10 cellular contexts compared by ENCODE assay signal in genomic region chr16:20911361-20911760, GRCh38. TPM values are rescaled to one million over a fixed set of nuclear protein-coding genes. Genes with fewer than 3 reads are reported as not detected.
DNase-seq lines count a peak whose midpoint lies in the region; ATAC-seq, FAIRE-seq and TF ChIP-seq lines count a peak whose summit lies in the region.
"Had no signal": no experiment of that assay in that cellular context is flagged by ENCODE, and none has a peak within 500 bp of the region (broad histone marks: within the 10 kb centered on the region; RNA-seq: fewer than 3 reads in every experiment).

No MANE protein-coding gene starts in this region.

- peaks cover 43% of the 10 kb centered on the region for H3K4me1 Mint-ChIP-seq in activated naive CD8-positive, alpha-beta T cell treated with anti-CD3 and anti-CD28 coated beads for 36 hours

- H3K27ac ChIP-seq in heart right ventricle (peak overlapping the region; percentile 20 to 88 (median 67)), keratinocyte (ENCODE audit: control insufficient read depth, insufficient read depth, low read length) (peak overlapping the region; percentile 99), urinary bladder (ENCODE audit: low read depth) (peak overlapping the region; percentile 16)

- no peaks in the 10 kb centered on the region for H3K9me3 Mint-ChIP-seq in activated naive CD8-positive, alpha-beta T cell treated with anti-CD3 and anti-CD28 coated beads for 36 hours

- H3K4me1 ChIP-seq in heart right ventricle (peaks cover 8 to 90% (median 36%) of the 10 kb centered on the region in 9 donors), keratinocyte (ENCODE audit: control insufficient read depth, extremely low read depth, insufficient read depth, low read length) (peaks cover 46% of the 10 kb centered on the region), urinary bladder (ENCODE audit: insufficient read depth) (peaks cover 1% of the 10 kb centered on the region)

- no peaks in the 10 kb centered on the region for H3K27me3 Mint-ChIP-seq in activated naive CD8-positive, alpha-beta T cell treated with anti-CD3 and anti-CD28 coated beads for 36 hours

- H3K36me3 ChIP-seq in heart right ventricle, result peaks cover 0 to 4% (median 0%) of the 10 kb centered on the region in 9 donors
- H3K36me3 ChIP-seq in keratinocyte (ENCODE audit: control insufficient read depth in 2 of 2, extremely low read depth in 1 of 2, insufficient read depth in 2 of 2, low read length in 2 of 2), result peaks cover 0 to 1% of the 10 kb centered on the region in 2 experiments
- H3K36me3 ChIP-seq in urinary bladder (ENCODE audit: insufficient read depth), result no peaks in the 10 kb centered on the region

- no peaks in the 10 kb centered on the region for H3K9me1 ChIP-seq in keratinocyte (ENCODE audit: control insufficient read depth, extremely low read depth, insufficient read depth, low read length)

- peak; percentile 56 for FAIRE-seq in keratinocyte (lab: Jason Lieb, UNC)
- FAIRE-seq: endometrium had no signal

- no peaks in the 10 kb centered on the region for H3K9me3 ChIP-seq in heart right ventricle
- no peaks in the 10 kb centered on the region for H3K9me3 ChIP-seq in keratinocyte (ENCODE audit: control insufficient read depth, low read depth, low read length)

- intact Hi-C loops in heart right ventricle (cut with DNase I), result loop anchor here in 2 of 10 donors (10.0 kb wide), 2 partner anchors 63 to 163 kb away; no protein-coding TSS in a partner anchor
- intact Hi-C loops in Right ventricle myocardium superior (cut with DNase I), result no loop called here

- H3K4me3 ChIP-seq in heart right ventricle, result no peak overlapping the region
- H3K4me3 ChIP-seq in keratinocyte (ENCODE audit: control insufficient read depth in 2 of 3, extremely low read depth in 1 of 3, insufficient read depth in 2 of 3, low read depth in 1 of 3, low read length in 3 of 3), result peak overlapping the region in 2 of 3 experiments; percentile 9 to 34
- H3K4me3 ChIP-seq in urinary bladder (ENCODE audit: low read depth, low read length), result no peak overlapping the region

- dilution Hi-C loops in keratinocyte (cut with MboI; ENCODE audit: extremely low pct_ligation_motif_present, low sequenced_read_pairs), result no loop called here

- DNase-seq in heart right ventricle (no peak), Right ventricle myocardium superior (no peak), keratinocyte (ENCODE audit: low read depth, low spot score) (no peak)
- peak; percentile 10 for DNase-seq in activated naive CD8-positive, alpha-beta T cell treated with anti-CD3 and anti-CD28 coated beads for 36 hours
- DNase-seq in stimulated activated naive CD4-positive, alpha-beta T cell (lab: John Stamatoyannopoulos, UW), result no peak
- DNase-seq: SHP77 treated with DMSO at 0.1 percent for 48 hours had no signal

- peak overlapping the region; percentile 77 for H3K4me2 ChIP-seq in keratinocyte (ENCODE audit: control insufficient read depth, extremely low read depth, insufficient read depth, low read depth, low read length)

- H3K36me3 Mint-ChIP-seq in activated naive CD8-positive, alpha-beta T cell treated with anti-CD3 and anti-CD28 coated beads for 36 hours, result peaks cover 17% of the 10 kb centered on the region

- no peaks in the 10 kb centered on the region for H3K79me2 ChIP-seq in keratinocyte (ENCODE audit: control insufficient read depth, insufficient read depth, low read length)

- H3K9ac ChIP-seq in keratinocyte (ENCODE audit: control insufficient read depth, extremely low read depth, insufficient read depth, low read length), result peak overlapping the region; percentile 77

- ATAC-seq in heart right ventricle, result no peak
- no peak for ATAC-seq in Right ventricle myocardium superior (ENCODE audit: poor library complexity)
- no peak for ATAC-seq in HG03097 (IDR thresholded peaks at IDR 0.05; ENCODE audit: low FRiP score, unreplicated experiment)
- no peak for ATAC-seq in GM21723 (IDR thresholded peaks at IDR 0.05; ENCODE audit: unreplicated experiment)

- H3K27ac Mint-ChIP-seq in activated naive CD8-positive, alpha-beta T cell treated with anti-CD3 and anti-CD28 coated beads for 36 hours, result peak overlapping the region; percentile 89

- H3K27me3 ChIP-seq in heart right ventricle (no peaks in the 10 kb centered on the region), keratinocyte (ENCODE audit: control insufficient read depth, extremely low read depth, insufficient read depth, low read length) (no peaks in the 10 kb centered on the region)

- H2AFZ ChIP-seq in keratinocyte (ENCODE audit: control insufficient read depth, low read length), result no peak overlapping the region

- H3K4me3 Mint-ChIP-seq in activated naive CD8-positive, alpha-beta T cell treated with anti-CD3 and anti-CD28 coated beads for 36 hours, result peak overlapping the region; percentile 49

- 61 to 69% methylated on average over 1 of the region's 1 CpG for WGBS in heart right ventricle, 2 donors
- 61% methylated on average over 1 of the region's 1 CpG for WGBS in urinary bladder

- no peaks in the 10 kb centered on the region for H4K20me1 ChIP-seq in keratinocyte (ENCODE audit: control insufficient read depth, extremely low read depth, insufficient read depth, low read length)

- TF ChIP-seq CTCF in heart right ventricle (IDR thresholded peaks at IDR 0.05) (no peak), keratinocyte (optimal IDR thresholded peaks at IDR 0.05 in 1 of 3, IDR thresholded peaks at IDR 0.05 in 1 of 3, conservative IDR thresholded peaks at IDR 0.05 in 1 of 3; ENCODE audit: extremely low read depth in 1 of 3, insufficient read depth in 2 of 3, low read length in 3 of 3) (no peak)

RNA-seq across cellular contexts. Expression of gene LYRM1, which starts 10.8 kb away (rescaled TPM):
- total RNA-seq in heart right ventricle, result 10 to 100 TPM; 37.4 to 69.1 (median 48.9) TPM
- 10 to 100 TPM; 59.9 to 69.4 TPM for polyA plus RNA-seq in heart right ventricle
- total RNA-seq in Right ventricle myocardium superior, result 49.8 TPM
- 10 to 100 TPM; 22.8 to 25.0 TPM for total RNA-seq in activated naive CD8-positive, alpha-beta T cell treated with anti-CD3 and anti-CD28 coated beads for 36 hours
- polyA plus RNA-seq in keratinocyte, result 13.1 to 27.1 TPM (median 21.7 TPM) in 3 replicates
- polyA plus RNA-seq in keratinocyte (2011; ENCODE audit: low read depth), result 13.0 TPM
- polyA plus RNA-seq in keratinocyte (2011; cell fraction: cytosol; rRNA removed), result 19.7 and 28.4 TPM in 2 replicates
- polyA plus RNA-seq in keratinocyte (2011; cell fraction: nucleus; rRNA removed), result 6.4 and 10.7 TPM in 2 replicates
- 22.6 and 25.4 TPM in 2 replicates for polyA plus RNA-seq in keratinocyte (2012; ENCODE audit: low replicate concordance)
- 2.3 to 12.0 TPM (median 5.1 TPM) in 3 replicates for polyA minus RNA-seq in keratinocyte
- polyA minus RNA-seq in keratinocyte (2011; cell fraction: cytosol; rRNA and poly(A)+ RNA removed), result 16.9 TPM
- 0.85 and 1.8 TPM in 2 replicates for polyA minus RNA-seq in keratinocyte (2011; cell fraction: nucleus; rRNA and poly(A)+ RNA removed)
- total RNA-seq in urinary bladder, result 54.6 TPM
- 59.8 TPM for polyA plus RNA-seq in urinary bladder

RNA-seq across cellular contexts. Expression of gene DCUN1D3, which starts 11.2 kb away (rescaled TPM):
- total RNA-seq in heart right ventricle (10 to 100 TPM in 6 of 10 donors, 1 to 10 TPM in 4; 7.8 to 32.6 (median 11.2) TPM), Right ventricle myocardium superior (14.6 TPM), urinary bladder (13.0 TPM)
- polyA plus RNA-seq in heart right ventricle (1 to 10 TPM; 3.4 to 4.2 TPM), keratinocyte (8.0 to 10.0 TPM (median 9.4 TPM) in 3 replicates), urinary bladder (6.8 TPM)
- 1 to 10 TPM; 7.7 to 8.2 TPM for total RNA-seq in activated naive CD8-positive, alpha-beta T cell treated with anti-CD3 and anti-CD28 coated beads for 36 hours
- polyA plus RNA-seq in keratinocyte (2011; ENCODE audit: low read depth), result 14.8 TPM
- polyA plus RNA-seq in keratinocyte (2011; cell fraction: cytosol; rRNA removed), result 7.1 and 9.8 TPM in 2 replicates
- 12.2 and 15.4 TPM in 2 replicates for polyA plus RNA-seq in keratinocyte (2011; cell fraction: nucleus; rRNA removed)
- polyA plus RNA-seq in keratinocyte (2012; ENCODE audit: low replicate concordance), result 11.5 and 28.0 TPM in 2 replicates
- polyA minus RNA-seq in keratinocyte, result 18.5 to 29.4 TPM (median 27.1 TPM) in 3 replicates
- polyA minus RNA-seq in keratinocyte (2011; cell fraction: cytosol; rRNA and poly(A)+ RNA removed), result 14.8 TPM
- 13.1 and 21.9 TPM in 2 replicates for polyA minus RNA-seq in keratinocyte (2011; cell fraction: nucleus; rRNA and poly(A)+ RNA removed)

Comparison
In these comparisons a context has a peak if more than half of its experiments do, and no peak if none do; other contexts are left out.
1. H3K27ac ChIP-seq: peak in every context shown above with its lines; median percentile 99 in keratinocyte; 67 in heart right ventricle; 16 in urinary bladder.
2. H3K4me3 ChIP-seq: peak in keratinocyte (2 of 3); none in heart right ventricle (0 of 10) and urinary bladder (single experiment).